Comparison of ENCODE assay signal across 9 cellular contexts in the genomic region with DNA sequence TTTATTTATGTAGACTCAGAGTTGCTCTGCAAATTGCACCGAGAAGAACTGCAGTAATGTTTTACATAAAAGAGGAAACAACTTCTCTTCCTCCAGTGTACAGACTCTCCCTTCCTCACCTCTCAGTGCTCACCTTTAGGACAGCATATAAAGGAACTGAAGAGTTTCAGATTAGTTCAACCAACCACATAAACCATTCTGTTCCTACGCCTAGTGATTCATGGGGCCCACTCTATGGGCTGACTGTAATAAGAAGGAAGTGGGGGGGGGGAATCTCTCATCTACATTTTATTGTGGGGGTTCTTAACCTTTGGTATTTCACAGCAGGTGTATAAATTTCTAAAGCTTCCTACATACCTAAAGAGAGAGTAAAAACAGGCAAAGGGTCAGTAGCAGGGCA. TPM values are rescaled to one million over a fixed set of nuclear protein-coding genes. Genes with fewer than 3 reads are reported as not detected.
DNase-seq lines count a peak whose midpoint lies in the region; ATAC-seq and TF ChIP-seq lines count a peak whose summit lies in the region.
"Had no signal": no experiment of that assay in that cellular context is flagged by ENCODE, and none has a peak within 500 bp of the region (broad histone marks: within the 10 kb centered on the region; RNA-seq: fewer than 3 reads in every experiment).

No MANE protein-coding gene starts in this region.

- H3K4me2 ChIP-seq in DOHH2 (ENCODE audit: low read length), result peak overlapping the region; percentile 34; the same call in 1 of the 2 replicates

- H4K20me1 ChIP-seq in DOHH2 (ENCODE audit: control insufficient read depth, insufficient read depth, low read depth, low read length), result no peaks in the 10 kb centered on the region

- WGBS in aorta, 2 donors, result 44 to 69% methylated on average over 2 of the region's 2 CpGs

- no peaks in the 10 kb centered on the region for H3K27me3 Mint-ChIP-seq in activated naive CD8-positive, alpha-beta T cell treated with anti-CD3 and anti-CD28 coated beads, Interleukin-2, amount 50 U/mL, for 24 hours
- no peaks in the 10 kb centered on the region for H3K27me3 Mint-ChIP-seq in mesothelial cell of epicardium (ENCODE audit: low read depth)

- peaks cover 15% of the 10 kb centered on the region for H3K4me1 ChIP-seq in DOHH2 (ENCODE audit: control insufficient read depth, low read length)
- H3K4me1 ChIP-seq in aorta (ENCODE audit: control insufficient read depth in 1 of 2, insufficient read depth in 2 of 2, low read length in 2 of 2), result no peaks in the 10 kb centered on the region

- H3K36me3 Mint-ChIP-seq in activated naive CD8-positive, alpha-beta T cell treated with anti-CD3 and anti-CD28 coated beads, Interleukin-2, amount 50 U/mL, for 24 hours (ENCODE audit: low read depth), result peaks cover 44% of the 10 kb centered on the region
- peaks cover 40% of the 10 kb centered on the region for H3K36me3 Mint-ChIP-seq in mesothelial cell of epicardium

- peak; percentile 34 for DNase-seq in activated naive CD8-positive, alpha-beta T cell treated with anti-CD3 and anti-CD28 coated beads, Interleukin-2, amount 50 U/mL, for 24 hours
- DNase-seq in NCI-H1436 treated with DMSO at 0.1 percent for 48 hours (lab: John Stamatoyannopoulos, UW), result no peak
- no peak for DNase-seq in NCI-H1105 (lab: John Stamatoyannopoulos, UW)
- DNase-seq in mesothelial cell of epicardium (ENCODE audit: low spot score in 2 of 2, unreplicated experiment in 2 of 2), result no peak
- no peak for DNase-seq in aorta
- DNase-seq: retina had no signal

- intact Hi-C loops in aorta (cut with DNase I), result no loop called here

- H3F3A ChIP-seq in DOHH2 (ENCODE audit: control insufficient read depth, insufficient read depth), result peaks cover 6% of the 10 kb centered on the region; the same call in 1 of the 2 replicates

- H3K36me3 ChIP-seq in DOHH2 (ENCODE audit: control insufficient read depth, low read length) (peaks cover 43% of the 10 kb centered on the region), aorta (ENCODE audit: control insufficient read depth in 1 of 2, insufficient read depth in 2 of 2, low read length in 1 of 2) (peaks cover 5 to 14% of the 10 kb centered on the region in 2 donors)

- H3K4me3 Mint-ChIP-seq in activated naive CD8-positive, alpha-beta T cell treated with anti-CD3 and anti-CD28 coated beads, Interleukin-2, amount 50 U/mL, for 24 hours, result no peak overlapping the region
- no peak overlapping the region for H3K4me3 Mint-ChIP-seq in mesothelial cell of epicardium

- peaks cover 23% of the 10 kb centered on the region for H3K4me1 Mint-ChIP-seq in activated naive CD8-positive, alpha-beta T cell treated with anti-CD3 and anti-CD28 coated beads, Interleukin-2, amount 50 U/mL, for 24 hours
- H3K4me1 Mint-ChIP-seq in mesothelial cell of epicardium, result no peaks in the 10 kb centered on the region

- H3K27ac ChIP-seq in DOHH2 (ENCODE audit: low read depth, low read length), result peak overlapping the region; percentile 20
- no peak overlapping the region for H3K27ac ChIP-seq in aorta (ENCODE audit: low read depth in 1 of 2, low read length in 2 of 2)

- ATAC-seq in GM19463 (IDR thresholded peaks at IDR 0.05; ENCODE audit: unreplicated experiment) (peak; percentile 90), HG03460 (IDR thresholded peaks at IDR 0.05; ENCODE audit: unreplicated experiment) (peak; percentile 87), aorta (ENCODE audit: low FRiP score) (no peak)
- ATAC-seq in activated naive CD8-positive, alpha-beta T cell treated with anti-CD3 and anti-CD28 coated beads, Interleukin-2, amount 50 U/mL, for 24 hours, result peak; percentile 100

- no peaks in the 10 kb centered on the region for H3K27me3 ChIP-seq in DOHH2 (ENCODE audit: control insufficient read depth, low read length)
- H3K27me3 ChIP-seq in aorta (ENCODE audit: control insufficient read depth in 1 of 2, insufficient read depth in 2 of 2, low read length in 1 of 2), result no peaks in the 10 kb centered on the region

- no peak overlapping the region for H3K4me3 ChIP-seq in DOHH2 (ENCODE audit: low read length)
- H3K4me3 ChIP-seq in aorta (ENCODE audit: low read length in 2 of 2), result no peak overlapping the region

- TF ChIP-seq CTCF in DOHH2 (IDR thresholded peaks at IDR 0.05; ENCODE audit: low read depth, low read length, poor library complexity, severe bottlenecking) (no peak), mesothelial cell of epicardium (IDR thresholded peaks at IDR 0.05; ENCODE audit: unreplicated experiment) (no peak)

- H3K9me3 ChIP-seq in DOHH2 (ENCODE audit: control insufficient read depth, insufficient read depth, low read length), result no peaks in the 10 kb centered on the region
- H3K9me3 ChIP-seq in aorta (ENCODE audit: control insufficient read depth, low read length), result no peaks in the 10 kb centered on the region

- H3K27ac Mint-ChIP-seq in activated naive CD8-positive, alpha-beta T cell treated with anti-CD3 and anti-CD28 coated beads, Interleukin-2, amount 50 U/mL, for 24 hours, result peak overlapping the region; percentile 32
- no peak overlapping the region for H3K27ac Mint-ChIP-seq in mesothelial cell of epicardium

- no peaks in the 10 kb centered on the region for H3K79me2 ChIP-seq in DOHH2 (ENCODE audit: control insufficient read depth, low read length)

- no peaks in the 10 kb centered on the region for H3K9me2 ChIP-seq in DOHH2 (replicated peaks; ENCODE audit: control insufficient read depth, low read length)

- H3K9me3 Mint-ChIP-seq in activated naive CD8-positive, alpha-beta T cell treated with anti-CD3 and anti-CD28 coated beads, Interleukin-2, amount 50 U/mL, for 24 hours, result no peaks in the 10 kb centered on the region
- H3K9me3 Mint-ChIP-seq in mesothelial cell of epicardium, result peaks cover 6% of the 10 kb centered on the region

RNA-seq across cellular contexts. Expression of a gene that starts 18.3 kb away (rescaled TPM):
- total RNA-seq in mesothelial cell of epicardium (27.0 to 31.6 TPM (median 29.2 TPM) in 3 replicates), aorta (10 to 100 TPM; 14.6 to 15.3 TPM)
- polyA plus RNA-seq in aorta, result 10 to 100 TPM; 29.6 to 38.1 TPM

RNA-seq across cellular contexts. Expression of a gene that starts 18.4 kb away (rescaled TPM):
- 38.5 to 41.7 TPM (median 39.7 TPM) in 3 replicates for total RNA-seq in mesothelial cell of epicardium
- total RNA-seq in aorta, result 10 to 100 TPM; 25.9 to 32.4 TPM
- 10 to 100 TPM; 12.4 to 18.3 TPM for polyA plus RNA-seq in aorta

RNA-seq across cellular contexts. Expression of a gene that starts 36.3 kb away (rescaled TPM):
- total RNA-seq in mesothelial cell of epicardium (3.8 to 4.6 TPM (median 4.5 TPM) in 3 replicates), aorta (1 to 10 TPM in 1 of 2 donors, under 1 TPM in 1; 0.71 to 1.2 TPM)
- polyA plus RNA-seq in aorta, result under 1 TPM in 1 of 2 donors, not detected in 1; 0.63 TPM
